ENCODE assay signal across 15 cellular contexts in the genomic region with DNA sequence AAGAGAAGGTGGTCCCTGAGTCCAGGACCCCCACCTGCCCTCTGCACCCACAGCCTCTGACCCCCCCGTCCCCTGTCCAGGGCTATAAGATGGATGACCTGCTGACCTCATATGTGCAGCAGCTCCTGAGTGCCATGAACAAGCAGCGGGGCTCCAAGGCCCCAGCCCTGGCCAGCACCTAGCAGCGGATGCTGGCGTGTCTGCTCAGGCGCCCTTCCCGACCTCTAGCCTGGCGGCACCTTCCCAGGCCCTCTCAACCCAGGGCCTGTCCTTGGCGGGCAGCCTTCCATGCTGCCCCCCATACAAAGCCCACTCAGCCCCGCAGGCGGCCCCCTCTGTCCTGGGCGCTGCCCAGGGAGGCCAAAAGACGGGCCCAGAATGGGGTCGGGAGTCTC. TPM values are rescaled to one million over a fixed set of nuclear protein-coding genes. Genes with fewer than 3 reads are reported as not detected.
DNase-seq lines count a peak whose midpoint lies in the region; FAIRE-seq and TF ChIP-seq lines count a peak whose summit lies in the region.
"Had no signal": no experiment of that assay in that cellular context is flagged by ENCODE, and none has a peak within 500 bp of the region (broad histone marks: within the 10 kb centered on the region; RNA-seq: fewer than 3 reads in every experiment).

No MANE protein-coding gene starts in this region.

- no peak overlapping the region for H3K4me3 Mint-ChIP-seq in activated naive CD4-positive, alpha-beta T cell treated with anti-CD3 and anti-CD28 coated beads, Interleukin-2, amount 10 ng/mL, durations not matched to agents 7 days and 5 days
- no peak overlapping the region for H3K4me3 Mint-ChIP-seq in activated naive CD4-positive, alpha-beta T cell treated with anti-CD3 and anti-CD28 coated beads for 36 hours
- H3K4me3 Mint-ChIP-seq: neural crest cell had no signal

- no peak for DNase-seq in activated naive CD4-positive, alpha-beta T cell treated with anti-CD3 and anti-CD28 coated beads, Interleukin-2, amount 10 ng/mL, durations not matched to agents 7 days and 5 days
- DNase-seq in activated naive CD4-positive, alpha-beta T cell treated with anti-CD3 and anti-CD28 coated beads for 36 hours, result no peak
- no peak for DNase-seq in transverse colon
- DNase-seq in HAP-1 (ENCODE audit: low spot score in 2 of 2), result no peak
- DNase-seq in DMS79 treated with DMSO at 0.1 percent for 48 hours (lab: John Stamatoyannopoulos, UW), result no peak
- no peak for DNase-seq in RCC 7860 (ENCODE audit: low spot score)
- DNase-seq: activated CD4-positive, alpha-beta T cell treated with anti-CD3 and anti-CD28 coated beads, Interleukin-2, amount 10 ng/mL, durations not matched to agents 7 days and 5 days; activated naive CD4-positive, alpha-beta T cell treated with Interleukin-2 at 50 U/mL for 16 hours; cortex of kidney; NCI-H2107 had no signal

- H3K4me3 ChIP-seq in ectodermal cell (ENCODE audit: insufficient read depth, low read depth, low read length) (no peak overlapping the region), muscle layer of colon (ENCODE audit: low read depth in 1 of 2, low read length in 2 of 2) (no peak overlapping the region), transverse colon (no peak overlapping the region), HAP-1 (no peak overlapping the region)

- TF ChIP-seq CTCF in transverse colon (IDR thresholded peaks at IDR 0.05), result no peak

- H3K9ac ChIP-seq in muscle layer of colon (ENCODE audit: low read length), result no peak overlapping the region

- H3K36me3 Mint-ChIP-seq in activated naive CD4-positive, alpha-beta T cell treated with anti-CD3 and anti-CD28 coated beads, Interleukin-2, amount 10 ng/mL, durations not matched to agents 7 days and 5 days, result peaks cover 9% of the 10 kb centered on the region
- peaks cover 3% of the 10 kb centered on the region for H3K36me3 Mint-ChIP-seq in activated naive CD4-positive, alpha-beta T cell treated with anti-CD3 and anti-CD28 coated beads for 36 hours (ENCODE audit: low read depth)

- in situ Hi-C loops in transverse colon (cut with MboI; ENCODE audit: low pct_ligation_motif_present in 1 of 4, low pct_unique_long_range_greater_than_20kb in 1 of 4, low sequenced_read_pairs in 3 of 4), result no loop called here
- in situ Hi-C loops in HAP-1 (cut with MboI; ENCODE audit: low sequenced_read_pairs), result no loop called here

- H3K27me3 ChIP-seq in ectodermal cell (ENCODE audit: control insufficient read depth, insufficient read depth, low read length, poor library complexity, severe bottlenecking) (no peaks in the 10 kb centered on the region), muscle layer of colon (ENCODE audit: control insufficient read depth in 1 of 2, insufficient read depth in 2 of 2, low read length in 2 of 2) (no peaks in the 10 kb centered on the region), transverse colon (no peaks in the 10 kb centered on the region), HAP-1 (ENCODE audit: low read depth) (no peaks in the 10 kb centered on the region)

- no peak for FAIRE-seq in RCC 7860 (lab: Jason Lieb, UNC)
- FAIRE-seq: A204.1 had no signal

- H3K36me3 ChIP-seq in ectodermal cell (ENCODE audit: control insufficient read depth, insufficient read depth, low read length) (no peaks in the 10 kb centered on the region), muscle layer of colon (ENCODE audit: insufficient read depth, low read length) (peaks cover 39% of the 10 kb centered on the region), transverse colon (no peaks in the 10 kb centered on the region), HAP-1 (replicated peaks) (no peaks in the 10 kb centered on the region)

- intact Hi-C loops in activated naive CD4-positive, alpha-beta T cell treated with anti-CD3 and anti-CD28 coated beads for 36 hours (cut with micrococcal nuclease), result loop anchor here (5.0 kb wide), 1 partner anchor 220 kb away; a partner anchor contains a TSS
- intact Hi-C loops in transverse colon (cut with DNase I; ENCODE audit: low total_unique reads), result no loop called here

- H3K4me1 ChIP-seq in ectodermal cell (ENCODE audit: control insufficient read depth, insufficient read depth, low read length), result peaks cover 11% of the 10 kb centered on the region
- peaks cover 30% of the 10 kb centered on the region for H3K4me1 ChIP-seq in muscle layer of colon (ENCODE audit: insufficient read depth, low read length)
- H3K4me1 ChIP-seq in transverse colon, result peaks cover 0 to 30% (median 8%) of the 10 kb centered on the region in 4 donors
- H3K4me1 ChIP-seq in HAP-1, result no peaks in the 10 kb centered on the region

- 78 to 81% methylated on average over 13 of the region's 13 CpGs for WGBS in ectodermal cell, 2 experiments
- 81% methylated on average over 10 of the region's 13 CpGs; no CpG with 5 or more reads in 1 of the 2 donors for WGBS in transverse colon (ENCODE audit: low coverage in 1 of 2), 2 donors

- no peaks in the 10 kb centered on the region for H3K9me3 Mint-ChIP-seq in activated naive CD4-positive, alpha-beta T cell treated with anti-CD3 and anti-CD28 coated beads, Interleukin-2, amount 10 ng/mL, durations not matched to agents 7 days and 5 days
- H3K9me3 Mint-ChIP-seq in activated naive CD4-positive, alpha-beta T cell treated with anti-CD3 and anti-CD28 coated beads for 36 hours, result no peaks in the 10 kb centered on the region
- H3K9me3 Mint-ChIP-seq: activated CD4-positive, alpha-beta T cell treated with anti-CD3 and anti-CD28 coated beads, Interleukin-2, amount 10 ng/mL, durations not matched to agents 7 days and 5 days; neural crest cell had no signal

- H3K9me3 ChIP-seq in ectodermal cell (ENCODE audit: control insufficient read depth, low read length) (no peaks in the 10 kb centered on the region), muscle layer of colon (ENCODE audit: low read length) (no peaks in the 10 kb centered on the region), transverse colon (no peaks in the 10 kb centered on the region), HAP-1 (no peaks in the 10 kb centered on the region)

- H3K27ac ChIP-seq in ectodermal cell (ENCODE audit: insufficient read depth, low read depth, low read length, poor library complexity, severe bottlenecking), result peak overlapping the region; percentile 23
- H3K27ac ChIP-seq in muscle layer of colon (ENCODE audit: low read depth, low read length), result peak overlapping the region; percentile 66
- peak overlapping the region; percentile 46 to 83 (median 53) for H3K27ac ChIP-seq in transverse colon

- H3K27me3 Mint-ChIP-seq in activated naive CD4-positive, alpha-beta T cell treated with anti-CD3 and anti-CD28 coated beads, Interleukin-2, amount 10 ng/mL, durations not matched to agents 7 days and 5 days, result no peaks in the 10 kb centered on the region
- no peaks in the 10 kb centered on the region for H3K27me3 Mint-ChIP-seq in activated naive CD4-positive, alpha-beta T cell treated with anti-CD3 and anti-CD28 coated beads for 36 hours (ENCODE audit: low read depth)
- H3K27me3 Mint-ChIP-seq: activated CD4-positive, alpha-beta T cell treated with anti-CD3 and anti-CD28 coated beads, Interleukin-2, amount 10 ng/mL, durations not matched to agents 7 days and 5 days had no signal

- no peak for TF ChIP-seq EP300 in transverse colon (IDR thresholded peaks at IDR 0.05; ENCODE audit: low read depth)

- peaks cover 52% of the 10 kb centered on the region for H3K4me1 Mint-ChIP-seq in activated naive CD4-positive, alpha-beta T cell treated with anti-CD3 and anti-CD28 coated beads, Interleukin-2, amount 10 ng/mL, durations not matched to agents 7 days and 5 days
- H3K4me1 Mint-ChIP-seq in activated naive CD4-positive, alpha-beta T cell treated with anti-CD3 and anti-CD28 coated beads for 36 hours (ENCODE audit: low read depth), result peaks cover 75% of the 10 kb centered on the region

- CTCF ChIA-PET in activated naive CD4-positive, alpha-beta T cell treated with anti-CD3 and anti-CD28 coated beads, Interleukin-2, amount 10 ng/mL, durations not matched to agents 7 days and 5 days (lab: Charles Lee), result interaction anchor here (0.9 to 6.5 kb wide), 2 partner anchors 12 to 46 kb away, joined by 3 to 49 read pairs; no protein-coding TSS in a partner anchor
- CTCF ChIA-PET in activated naive CD4-positive, alpha-beta T cell treated with anti-CD3 and anti-CD28 coated beads for 36 hours (lab: Charles Lee), result interaction anchor here (1.2 to 2.7 kb wide), 3 partner anchors 12 to 158 kb away, joined by 3 to 12 read pairs (median 3); no protein-coding TSS in a partner anchor

- peak overlapping the region; percentile 49 for H3K27ac Mint-ChIP-seq in activated naive CD4-positive, alpha-beta T cell treated with anti-CD3 and anti-CD28 coated beads, Interleukin-2, amount 10 ng/mL, durations not matched to agents 7 days and 5 days
- no peak overlapping the region for H3K27ac Mint-ChIP-seq in activated naive CD4-positive, alpha-beta T cell treated with anti-CD3 and anti-CD28 coated beads for 36 hours

- no peak for TF ChIP-seq POLR2A in transverse colon (IDR thresholded peaks at IDR 0.05)

RNA-seq across cellular contexts. Expression of a gene that starts 8.7 kb away (rescaled TPM):
- total RNA-seq in activated naive CD4-positive, alpha-beta T cell treated with anti-CD3 and anti-CD28 coated beads for 36 hours, result not detected
- polyA plus RNA-seq in ectodermal cell (2013, experiment 1 of 4), result not detected
- polyA plus RNA-seq in ectodermal cell (2013, experiment 2 of 4), result 0.21 TPM
- 0.32 TPM for polyA plus RNA-seq in ectodermal cell (2013, experiment 3 of 4)
- 0.36 TPM for polyA plus RNA-seq in ectodermal cell (2013, experiment 4 of 4)
- under 1 TPM in 1 of 4 donors, not detected in 3; 0.14 TPM for total RNA-seq in transverse colon
- total RNA-seq: activated CD4-positive, alpha-beta T cell treated with anti-CD3 and anti-CD28 coated beads, Interleukin-2, amount 10 ng/mL, durations not matched to agents 7 days and 5 days; ureter had no signal

RNA-seq across cellular contexts. Expression of a gene that starts 38.1 kb away (rescaled TPM):
- total RNA-seq in activated naive CD4-positive, alpha-beta T cell treated with anti-CD3 and anti-CD28 coated beads for 36 hours, result 10 to 100 TPM; 14.6 to 15.5 TPM
- polyA plus RNA-seq in ectodermal cell (2013, experiment 1 of 4), result 2.4 TPM
- 3.1 TPM for polyA plus RNA-seq in ectodermal cell (2013, experiment 2 of 4)
- polyA plus RNA-seq in ectodermal cell (2013, experiment 3 of 4), result 3.1 TPM
- 4.2 TPM for polyA plus RNA-seq in ectodermal cell (2013, experiment 4 of 4)
- total RNA-seq in transverse colon, result 100 to 1,000 TPM in 2 of 4 donors, 10 to 100 TPM in 2; 34.5 to 198 (median 91.3) TPM
